Comparison of ENCODE assay signal across 8 cellular contexts in genomic region chr12:104643921-104644669, GRCh38.
DNase-seq lines count a peak whose midpoint lies in the region; ATAC-seq and TF ChIP-seq lines count a peak whose summit lies in the region.

No MANE protein-coding gene starts in this region.

- peaks cover 43% of the 10 kb centered on the region for H3K4me1 Mint-ChIP-seq in activated CD4-positive, alpha-beta T cell treated with anti-CD3 and anti-CD28 coated beads, Interleukin-2, amount 10 ng/mL, durations not matched to agents 24 days and 14 days
- peaks cover 49% of the 10 kb centered on the region for H3K4me1 Mint-ChIP-seq in activated naive CD8-positive, alpha-beta T cell treated with anti-CD3 and anti-CD28 coated beads, Interleukin-2, amount 50 U/mL, for 24 hours

- H3K27me3 Mint-ChIP-seq in activated CD4-positive, alpha-beta T cell treated with anti-CD3 and anti-CD28 coated beads, Interleukin-2, amount 10 ng/mL, durations not matched to agents 24 days and 14 days, result no peaks in the 10 kb centered on the region
- no peaks in the 10 kb centered on the region for H3K27me3 Mint-ChIP-seq in activated naive CD8-positive, alpha-beta T cell treated with anti-CD3 and anti-CD28 coated beads, Interleukin-2, amount 50 U/mL, for 24 hours

- peaks cover 0 to 16% (median 10%) of the 10 kb centered on the region in 8 donors for H3K9me3 ChIP-seq in spleen

- peaks cover 12 to 75% (median 42%) of the 10 kb centered on the region in 6 donors for H3K4me1 ChIP-seq in spleen

- H3K27ac Mint-ChIP-seq in activated CD4-positive, alpha-beta T cell treated with anti-CD3 and anti-CD28 coated beads, Interleukin-2, amount 10 ng/mL, durations not matched to agents 24 days and 14 days, result peak overlapping the region; percentile 85
- H3K27ac Mint-ChIP-seq in activated naive CD8-positive, alpha-beta T cell treated with anti-CD3 and anti-CD28 coated beads, Interleukin-2, amount 50 U/mL, for 24 hours, result peak overlapping the region; percentile 31

- TF ChIP-seq CTCF in spleen (IDR thresholded peaks at IDR 0.05 in 8 of 11, conservative IDR thresholded peaks at IDR 0.05 in 3 of 11), result no peak

- intact Hi-C loops in activated CD4-positive, alpha-beta T cell treated with anti-CD3 and anti-CD28 coated beads, Interleukin-2, amount 10 ng/mL, durations not matched to agents 24 days and 14 days (cut with micrococcal nuclease), result loop anchor here (2.0 kb wide), 1 partner anchor 15 kb away; no protein-coding TSS in a partner anchor
- intact Hi-C loops in spleen (cut with DNase I; ENCODE audit: low total_unique reads), result no loop called here

- H3K4me3 Mint-ChIP-seq in activated CD4-positive, alpha-beta T cell treated with anti-CD3 and anti-CD28 coated beads, Interleukin-2, amount 10 ng/mL, durations not matched to agents 24 days and 14 days, result peak overlapping the region; percentile 45
- peak overlapping the region; percentile 53 for H3K4me3 Mint-ChIP-seq in activated naive CD8-positive, alpha-beta T cell treated with anti-CD3 and anti-CD28 coated beads, Interleukin-2, amount 50 U/mL, for 24 hours

- DNase-seq in activated CD4-positive, alpha-beta T cell treated with anti-CD3 and anti-CD28 coated beads, Interleukin-2, amount 10 ng/mL, durations not matched to agents 24 days and 14 days, result no peak
- no peak for DNase-seq in activated CD4-positive, alpha-beta T cell treated with anti-CD3 and anti-CD28 coated beads for 4 hours
- DNase-seq in NCI-H1436 (lab: John Stamatoyannopoulos, UW), result peak; percentile 56
- no peak for DNase-seq in activated naive CD8-positive, alpha-beta T cell treated with anti-CD3 and anti-CD28 coated beads, Interleukin-2, amount 50 U/mL, for 24 hours
- DNase-seq in spleen, result peak; percentile 84
- DNase-seq in KG1 (lab: John Stamatoyannopoulos, UW), result no peak

- peaks cover 44% of the 10 kb centered on the region for H3K36me3 Mint-ChIP-seq in activated CD4-positive, alpha-beta T cell treated with anti-CD3 and anti-CD28 coated beads, Interleukin-2, amount 10 ng/mL, durations not matched to agents 24 days and 14 days (ENCODE audit: low read depth)
- peaks cover 26% of the 10 kb centered on the region for H3K36me3 Mint-ChIP-seq in activated naive CD8-positive, alpha-beta T cell treated with anti-CD3 and anti-CD28 coated beads, Interleukin-2, amount 50 U/mL, for 24 hours (ENCODE audit: low read depth)

- H3K27me3 ChIP-seq in spleen (replicated peaks in 1 of 7), result no peaks in the 10 kb centered on the region

- no peak for TF ChIP-seq POLR2A in spleen (IDR thresholded peaks at IDR 0.05)

- no peak for ATAC-seq in activated naive CD8-positive, alpha-beta T cell treated with anti-CD3 and anti-CD28 coated beads, Interleukin-2, amount 50 U/mL, for 24 hours
- ATAC-seq in HG02759 (IDR thresholded peaks at IDR 0.05; ENCODE audit: unreplicated experiment) (no peak), HG03520 (IDR thresholded peaks at IDR 0.05; ENCODE audit: unreplicated experiment) (no peak)

- peak overlapping the region; percentile 49 to 94 (median 86) for H3K27ac ChIP-seq in spleen

- H3K4me3 ChIP-seq in spleen, result peak overlapping the region in 3 of 8 donors; percentile 9 to 60 (median 12)

- peaks cover 0 to 20% (median 0%) of the 10 kb centered on the region in 6 donors for H3K36me3 ChIP-seq in spleen

- H3K9me3 Mint-ChIP-seq in activated CD4-positive, alpha-beta T cell treated with anti-CD3 and anti-CD28 coated beads, Interleukin-2, amount 10 ng/mL, durations not matched to agents 24 days and 14 days, result peaks cover 13% of the 10 kb centered on the region
- H3K9me3 Mint-ChIP-seq in activated naive CD8-positive, alpha-beta T cell treated with anti-CD3 and anti-CD28 coated beads, Interleukin-2, amount 50 U/mL, for 24 hours, result peaks cover 16% of the 10 kb centered on the region

- WGBS in spleen, 5 donors, result 25 to 53% (median 32%) methylated on average over 12 of the region's 12 CpGs

Comparison
In these comparisons a context has a peak if more than half of its experiments do, and no peak if none do; other contexts are left out.
1. DNase-seq: peak in NCI-H1436 (single experiment) and spleen (single experiment); none in activated CD4-positive, alpha-beta T cell treated with anti-CD3 and anti-CD28 coated beads, Interleukin-2, amount 10 ng/mL, durations not matched to agents 24 days and 14 days (single experiment), activated CD4-positive, alpha-beta T cell treated with anti-CD3 and anti-CD28 coated beads for 4 hours (0 of 2), activated naive CD8-positive, alpha-beta T cell treated with anti-CD3 and anti-CD28 coated beads, Interleukin-2, amount 50 U/mL, for 24 hours (single experiment) and KG1 (single experiment).